ENCODE assay signal across 2 cellular contexts in genomic region chr5:77858678-77859077, GRCh38.
TF ChIP-seq lines count a peak whose summit lies in the region.

No MANE protein-coding gene starts in this region.

TF ChIP-seq in A549, 52 proteins besides CTCF, POLR2A, EP300 and RAD21:
- TF ChIP-seq ZC3H11A (IDR thresholded peaks at IDR 0.05) = peak; percentile 71

TF ChIP-seq in HEK293, 187 proteins besides CTCF, POLR2A, EP300 and RAD21:
- peak; percentile 79 for TF ChIP-seq ZNF510 (tag by site-specific recombination; IDR thresholded peaks at IDR 0.05; ENCODE audit: insufficient replicate concordance)
- peak; percentile 47; the same call in 1 of the 2 replicates for TF ChIP-seq ZBTB21 (tag by site-specific recombination; IDR thresholded peaks at IDR 0.05)
- peak; percentile 80 for TF ChIP-seq ZNF623 (tag by site-specific recombination; IDR thresholded peaks at IDR 0.05)
- TF ChIP-seq ZNF341 (tag by site-specific recombination; IDR thresholded peaks at IDR 0.05; ENCODE audit: low read depth) = peak; percentile 47
- TF ChIP-seq ZNF394 (tag by site-specific recombination; IDR thresholded peaks at IDR 0.05; ENCODE audit: borderline replicate concordance) = peak; percentile 96
- TF ChIP-seq ZNF138 (tag by site-specific recombination; IDR thresholded peaks at IDR 0.05; ENCODE audit: borderline replicate concordance) = peak; percentile 73; the same call in 1 of the 2 replicates
- peak; percentile 58 for TF ChIP-seq ZXDB (tag by site-specific recombination; IDR thresholded peaks at IDR 0.05)
- TF ChIP-seq, protein P1, sequence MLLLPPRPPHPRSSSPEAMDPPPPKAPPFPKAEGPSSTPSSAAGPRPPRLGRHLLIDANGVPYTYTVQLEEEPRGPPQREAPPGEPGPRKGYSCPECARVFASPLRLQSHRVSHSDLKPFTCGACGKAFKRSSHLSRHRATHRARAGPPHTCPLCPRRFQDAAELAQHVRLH (tag by site-specific recombination; IDR thresholded peaks at IDR 0.05) = 0 out of 2 replicates have a peak, but pooled peaks have one; percentile 19
- peak; percentile 73; the same call in 1 of the 2 replicates for TF ChIP-seq ZNF266 (tag by site-specific recombination; IDR thresholded peaks at IDR 0.05; ENCODE audit: low read depth)
- 0 out of 2 replicates have a peak, but pooled peaks have one; percentile 63 for TF ChIP-seq ZNF501 (tag by site-specific recombination; IDR thresholded peaks at IDR 0.05)
- peak; percentile 70 for TF ChIP-seq ZNF664 (tag by site-specific recombination; IDR thresholded peaks at IDR 0.05)
- peak; percentile 83 for TF ChIP-seq ZNF555 (tag by site-specific recombination; conservative IDR thresholded peaks at IDR 0.05)
- 0 out of 2 replicates have a peak, but pooled peaks have one; percentile 58 for TF ChIP-seq ZNF19 (tag by site-specific recombination; IDR thresholded peaks at IDR 0.05; ENCODE audit: low read depth)
- 0 out of 2 replicates have a peak, but pooled peaks have one; percentile 60 for TF ChIP-seq ZNF791 (tag by site-specific recombination; IDR thresholded peaks at IDR 0.05)
- TF ChIP-seq ZNF558 (tag by site-specific recombination; IDR thresholded peaks at IDR 0.05) = peak; percentile 84
- peak; percentile 85; the same call in 1 of the 2 replicates for TF ChIP-seq ZNF140 (tag by site-specific recombination; IDR thresholded peaks at IDR 0.05)
- 0 out of 2 replicates have a peak, but pooled peaks have one; percentile 14 for TF ChIP-seq ZNF121 (tag by site-specific recombination; IDR thresholded peaks at IDR 0.05)
- TF ChIP-seq ZNF202 (tag by site-specific recombination; IDR thresholded peaks at IDR 0.05; ENCODE audit: borderline replicate concordance) = peak; percentile 82
- peak; percentile 82 for TF ChIP-seq ZNF433 (tag by site-specific recombination; IDR thresholded peaks at IDR 0.05; ENCODE audit: low read depth)
- TF ChIP-seq ZNF518A (tag by site-specific recombination; conservative IDR thresholded peaks at IDR 0.05; ENCODE audit: low read depth) = peak; percentile 89
- peak; percentile 32 for TF ChIP-seq ZNF654 (tag by site-specific recombination; IDR thresholded peaks at IDR 0.05; ENCODE audit: low read depth)
- TF ChIP-seq ZNF560 (tag by site-specific recombination; IDR thresholded peaks at IDR 0.05; ENCODE audit: borderline replicate concordance) = 0 out of 2 replicates have a peak, but pooled peaks have one; percentile 46
- peak; percentile 7 for TF ChIP-seq ZNF529 (tag by site-specific recombination; IDR thresholded peaks at IDR 0.05; ENCODE audit: insufficient replicate concordance)
- peak; percentile 49; the same call in 1 of the 2 replicates for TF ChIP-seq GFI1B (tag by site-specific recombination; IDR thresholded peaks at IDR 0.05)
- peak; percentile 83 for TF ChIP-seq ZNF404 (tag by site-specific recombination; IDR thresholded peaks at IDR 0.05)
- 0 out of 2 replicates have a peak, but pooled peaks have one; percentile 24 for TF ChIP-seq ZNF292 (tag by site-specific recombination; IDR thresholded peaks at IDR 0.05; ENCODE audit: borderline replicate concordance, low read depth)
- TF ChIP-seq ZBTB8A (tag by site-specific recombination; IDR thresholded peaks at IDR 0.05) = peak; percentile 82
- TF ChIP-seq ZNF629 (tag by site-specific recombination; IDR thresholded peaks at IDR 0.05) = peak; percentile 38; the same call in 1 of the 2 replicates
- peak; percentile 80 for TF ChIP-seq ZBTB11 (tag by site-specific recombination; conservative IDR thresholded peaks at IDR 0.05; ENCODE audit: low read depth)
- TF ChIP-seq, protein P2, sequence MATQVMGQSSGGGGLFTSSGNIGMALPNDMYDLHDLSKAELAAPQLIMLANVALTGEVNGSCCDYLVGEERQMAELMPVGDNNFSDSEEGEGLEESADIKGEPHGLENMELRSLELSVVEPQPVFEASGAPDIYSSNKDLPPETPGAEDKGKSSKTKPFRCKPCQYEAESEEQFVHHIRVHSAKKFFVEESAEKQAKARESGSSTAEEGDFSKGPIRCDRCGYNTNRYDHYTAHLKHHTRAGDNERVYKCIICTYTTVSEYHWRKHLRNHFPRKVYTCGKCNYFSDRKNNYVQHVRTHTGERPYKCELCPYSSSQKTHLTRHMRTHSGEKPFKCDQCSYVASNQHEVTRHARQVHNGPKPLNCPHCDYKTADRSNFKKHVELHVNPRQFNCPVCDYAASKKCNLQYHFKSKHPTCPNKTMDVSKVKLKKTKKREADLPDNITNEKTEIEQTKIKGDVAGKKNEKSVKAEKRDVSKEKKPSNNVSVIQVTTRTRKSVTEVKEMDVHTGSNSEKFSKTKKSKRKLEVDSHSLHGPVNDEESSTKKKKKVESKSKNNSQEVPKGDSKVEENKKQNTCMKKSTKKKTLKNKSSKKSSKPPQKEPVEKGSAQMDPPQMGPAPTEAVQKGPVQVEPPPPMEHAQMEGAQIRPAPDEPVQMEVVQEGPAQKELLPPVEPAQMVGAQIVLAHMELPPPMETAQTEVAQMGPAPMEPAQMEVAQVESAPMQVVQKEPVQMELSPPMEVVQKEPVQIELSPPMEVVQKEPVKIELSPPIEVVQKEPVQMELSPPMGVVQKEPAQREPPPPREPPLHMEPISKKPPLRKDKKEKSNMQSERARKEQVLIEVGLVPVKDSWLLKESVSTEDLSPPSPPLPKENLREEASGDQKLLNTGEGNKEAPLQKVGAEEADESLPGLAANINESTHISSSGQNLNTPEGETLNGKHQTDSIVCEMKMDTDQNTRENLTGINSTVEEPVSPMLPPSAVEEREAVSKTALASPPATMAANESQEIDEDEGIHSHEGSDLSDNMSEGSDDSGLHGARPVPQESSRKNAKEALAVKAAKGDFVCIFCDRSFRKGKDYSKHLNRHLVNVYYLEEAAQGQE (tag by site-specific recombination; IDR thresholded peaks at IDR 0.05) = peak; percentile 78
- TF ChIP-seq OVOL3 (tag by site-specific recombination; IDR thresholded peaks at IDR 0.05) = 0 out of 2 replicates have a peak, but pooled peaks have one; percentile 34
- peak; percentile 89 for TF ChIP-seq ZNF426 (tag by site-specific recombination; IDR thresholded peaks at IDR 0.05)
